ENCODE assay signal across 8 cellular contexts in genomic region chr11:102345923-102346322, GRCh38. TPM values are rescaled to one million over a fixed set of nuclear protein-coding genes. Genes with fewer than 3 reads are reported as not detected.
DNase-seq lines count a peak whose midpoint lies in the region; ATAC-seq and TF ChIP-seq lines count a peak whose summit lies in the region.

No MANE protein-coding gene starts in this region.

- H3K36me3 ChIP-seq in endocrine pancreas (ENCODE audit: control insufficient read depth, insufficient read depth, low read length) (no peaks in the 10 kb centered on the region), osteoblast (ENCODE audit: insufficient read depth, low read length) (peaks cover 13% of the 10 kb centered on the region)

- H3K9ac ChIP-seq in endocrine pancreas (ENCODE audit: control insufficient read depth, insufficient read depth, low read length): no peak overlapping the region

- H3K4me2 ChIP-seq in osteoblast (ENCODE audit: insufficient read depth, low read length): peak overlapping the region; percentile 85

- no peaks in the 10 kb centered on the region for H3K9me3 Mint-ChIP-seq in activated T-cell treated with anti-CD3 and anti-CD28 coated beads, Interleukin-2, amount 50 U/mL, for 24 hours

- peaks cover 17% of the 10 kb centered on the region for H3K4me1 ChIP-seq in endocrine pancreas (ENCODE audit: control insufficient read depth, insufficient read depth, low read length)
- H3K4me1 ChIP-seq in osteoblast (ENCODE audit: insufficient read depth, low read length): peaks cover 30% of the 10 kb centered on the region

- in situ Hi-C loops in SK-MEL-5 (cut with HindIII; ENCODE audit: low pct_unique_long_range_greater_than_20kb, low sequenced_read_pairs): no loop called here

- H2AFZ ChIP-seq in osteoblast (ENCODE audit: low read length): peak overlapping the region; percentile 43

- H3K9me3 ChIP-seq in endocrine pancreas (ENCODE audit: control insufficient read depth, low read length) (no peaks in the 10 kb centered on the region), osteoblast (ENCODE audit: low read depth, low read length) (no peaks in the 10 kb centered on the region)

- no peaks in the 10 kb centered on the region for H3K27me3 Mint-ChIP-seq in activated T-cell treated with anti-CD3 and anti-CD28 coated beads, Interleukin-2, amount 50 U/mL, for 24 hours

- H3K4me1 Mint-ChIP-seq in activated T-cell treated with anti-CD3 and anti-CD28 coated beads, Interleukin-2, amount 50 U/mL, for 24 hours (ENCODE audit: low read depth): peaks cover 52% of the 10 kb centered on the region

- peaks cover 6% of the 10 kb centered on the region for H4K20me1 ChIP-seq in osteoblast (ENCODE audit: insufficient read depth, low read length)

- TF ChIP-seq CTCF in osteoblast (IDR thresholded peaks at IDR 0.05; ENCODE audit: extremely low read depth, low read depth, low read length): no peak

- H3K36me3 Mint-ChIP-seq in activated T-cell treated with anti-CD3 and anti-CD28 coated beads, Interleukin-2, amount 50 U/mL, for 24 hours (ENCODE audit: low read depth): peaks cover 35% of the 10 kb centered on the region

- H3K27me3 ChIP-seq in endocrine pancreas (ENCODE audit: control insufficient read depth, insufficient read depth, low read length): no peaks in the 10 kb centered on the region
- H3K27me3 ChIP-seq in osteoblast (ENCODE audit: insufficient read depth, low read length): no peaks in the 10 kb centered on the region

- peak overlapping the region; percentile 99 for H3K27ac Mint-ChIP-seq in activated T-cell treated with anti-CD3 and anti-CD28 coated beads, Interleukin-2, amount 50 U/mL, for 24 hours

- H3K4me3 ChIP-seq in endocrine pancreas (ENCODE audit: control insufficient read depth, insufficient read depth, low read length): peak overlapping the region; percentile 95
- peak overlapping the region; percentile 85 for H3K4me3 ChIP-seq in osteoblast (ENCODE audit: insufficient read depth, low read length)

- ATAC-seq in HG03565 (IDR thresholded peaks at IDR 0.05; ENCODE audit: unreplicated experiment) (no peak), GM21528 (IDR thresholded peaks at IDR 0.05; ENCODE audit: low FRiP score, unreplicated experiment) (no peak)

- peak overlapping the region; percentile 97 for H3K27ac ChIP-seq in osteoblast (ENCODE audit: low read depth, low read length)

- DNase-seq in activated T-cell treated with anti-CD3 and anti-CD28 coated beads, Interleukin-2, amount 50 U/mL, for 24 hours: no peak
- DNase-seq in activated T-cell treated with anti-CD3 and anti-CD28 coated beads, Interleukin-2, amount 50 U/mL, for 1 hour: no peak
- peak; percentile 84 for DNase-seq in SK-MEL-5 (ENCODE audit: low read depth, low spot score)
- no peak for DNase-seq in osteoblast (ENCODE audit: insufficient read length, low spot score, missing footprints)
- DNase-seq in cerebellar nuclear complex (lab: John Stamatoyannopoulos, UW): no peak

- H3K79me2 ChIP-seq in osteoblast (ENCODE audit: insufficient read depth, low read length): peaks cover 39% of the 10 kb centered on the region

- H3K4me3 Mint-ChIP-seq in activated T-cell treated with anti-CD3 and anti-CD28 coated beads, Interleukin-2, amount 50 U/mL, for 24 hours: peak overlapping the region; percentile 94

RNA-seq across cellular contexts. Expression of gene BIRC2, which starts 1.1 kb away (rescaled TPM):
- 32.3 and 32.6 TPM in 2 replicates for total RNA-seq in SK-MEL-5 (2014; rRNA removed; shearing (Covaris generic))
- polyA plus RNA-seq in SK-MEL-5 (2015; cell fraction: cytosol; rRNA removed): 25.8 and 30.5 TPM in 2 replicates
- 83.2 and 107 TPM in 2 replicates for polyA plus RNA-seq in SK-MEL-5 (2015; cell fraction: nucleus; rRNA removed)
- 74.6 and 76.0 TPM in 2 replicates for total RNA-seq in osteoblast

RNA-seq across cellular contexts. Expression of gene BIRC3, which starts 28.6 kb away (rescaled TPM):
- total RNA-seq in SK-MEL-5 (2014; rRNA removed; shearing (Covaris generic)): 0.08 and 0.13 TPM in 2 replicates
- 0.51 and 2.2 TPM in 2 replicates for polyA plus RNA-seq in SK-MEL-5 (2015; cell fraction: cytosol; rRNA removed)
- 1.1 TPM in 2 replicates for polyA plus RNA-seq in SK-MEL-5 (2015; cell fraction: nucleus; rRNA removed)
- 1.2 and 1.8 TPM in 2 replicates for total RNA-seq in osteoblast
